ENCODE assay signal across 8 cellular contexts in the genomic region with DNA sequence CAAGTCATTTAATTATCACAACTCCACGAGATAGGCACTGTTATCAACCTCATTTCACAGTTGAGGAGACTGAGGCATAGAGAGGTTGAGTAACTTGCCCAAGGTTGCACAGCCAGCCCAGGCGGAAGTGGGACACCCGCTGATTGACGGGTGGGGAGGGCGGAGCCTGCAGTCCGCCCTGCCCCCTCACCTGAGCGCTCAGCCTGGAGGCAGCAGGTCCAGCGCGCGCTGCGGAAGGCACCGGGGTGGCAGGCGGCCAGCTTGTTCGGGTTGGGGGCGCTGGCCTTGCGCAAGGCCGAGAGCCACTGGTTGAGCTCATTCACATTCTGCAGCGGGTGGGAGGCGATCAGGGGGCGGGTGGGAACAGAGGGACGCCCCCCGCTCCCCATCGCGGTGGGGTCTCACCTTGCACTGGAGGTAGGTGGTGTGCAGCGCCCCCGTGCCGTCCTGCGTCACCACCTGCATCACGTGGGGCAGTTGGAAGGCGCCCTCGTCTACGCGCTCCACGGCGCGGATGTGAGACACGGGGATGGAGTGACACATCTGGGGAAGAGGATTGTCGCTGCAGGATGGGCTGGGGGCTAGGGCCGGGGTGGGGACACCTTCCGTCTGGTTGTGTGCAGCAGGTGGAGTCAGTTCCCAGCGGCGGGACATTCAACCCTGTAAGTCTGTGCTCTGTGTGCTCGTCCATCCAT. TPM values are rescaled to one million over a fixed set of nuclear protein-coding genes. Genes with fewer than 3 reads are reported as not detected.
DNase-seq lines count a peak whose midpoint lies in the region; TF ChIP-seq lines count a peak whose summit lies in the region.

No MANE protein-coding gene starts in this region.

- peaks cover 0 to 2% (median 0%) of the 10 kb centered on the region in 6 donors for H3K9me3 Mint-ChIP-seq in immature natural killer cell

- no peaks in the 10 kb centered on the region for H3K36me3 Mint-ChIP-seq in immature natural killer cell

- peaks cover 0 to 5% (median 2%) of the 10 kb centered on the region in 3 donors for H3K27me3 Mint-ChIP-seq in immature natural killer cell (ENCODE audit: low read depth in 3 of 3)

- no peak overlapping the region for H3K4me3 ChIP-seq in foreskin fibroblast (ENCODE audit: low read depth in 1 of 2, low read length in 2 of 2)

- DNase-seq in NCI-H1930 (lab: John Stamatoyannopoulos, UW) (peak; percentile 61 to 73), immature natural killer cell (peak in 2 of 3 donors; percentile 27 to 30), COLO829 (ENCODE audit: low spot score) (no peak), foreskin fibroblast (no peak), GM03348 (ENCODE audit: low spot score) (no peak), mesenteric fat pad (ENCODE audit: low spot score) (no peak)
- peak; percentile 70 to 80 for DNase-seq in activated T-cell treated with anti-CD3 and anti-CD28 coated beads, Interleukin-2, amount 50 U/mL, for 48 hours
- peak; percentile 24 to 41 for DNase-seq in stimulated activated CD8-positive, alpha-beta memory T cell treated with anti-CD3 and anti-CD28 coated beads, Interleukin-7, amount 100 ng/mL, for 4 hours (ENCODE audit: low read depth in 2 of 2)

- peak overlapping the region in 4 of 5 donors; percentile 30 to 62 (median 42) for H3K4me3 Mint-ChIP-seq in immature natural killer cell

- H3K27ac Mint-ChIP-seq in immature natural killer cell: no peak overlapping the region

- peaks cover 1 to 4% of the 10 kb centered on the region in 2 donors for H3K4me1 Mint-ChIP-seq in immature natural killer cell

- TF ChIP-seq CTCF in foreskin fibroblast (IDR thresholded peaks at IDR 0.05; ENCODE audit: low read depth, low read length): no peak

RNA-seq across cellular contexts. Expression of a gene that starts 31.7 kb away (rescaled TPM):
- polyA plus RNA-seq in immature natural killer cell: not detected
- total RNA-seq in mesenteric fat pad: not detected

RNA-seq across cellular contexts. Expression of a gene that starts 45.6 kb away (rescaled TPM):
- not detected for polyA plus RNA-seq in immature natural killer cell
- not detected for total RNA-seq in mesenteric fat pad

RNA-seq across cellular contexts. Expression of a gene that starts 47.4 kb away (rescaled TPM):
- 1 to 10 TPM in 2 of 3 donors, not detected in 1; 1.1 to 2.1 TPM for polyA plus RNA-seq in immature natural killer cell
- total RNA-seq in mesenteric fat pad: 69.9 TPM

Comparison
In these comparisons a context has a peak if more than half of its experiments do, and no peak if none do; other contexts are left out.
1. DNase-seq: peak in NCI-H1930 (2 of 2), activated T-cell treated with anti-CD3 and anti-CD28 coated beads, Interleukin-2, amount 50 U/mL, for 48 hours (2 of 2), immature natural killer cell (2 of 3) and stimulated activated CD8-positive, alpha-beta memory T cell treated with anti-CD3 and anti-CD28 coated beads, Interleukin-7, amount 100 ng/mL, for 4 hours (2 of 2); none in COLO829 (single experiment), foreskin fibroblast (0 of 2), GM03348 (single experiment) and mesenteric fat pad (single experiment).